ENCODE assay signal across 23 cellular contexts in genomic region chrX:11059923-11060322, GRCh38. TPM values are rescaled to one million over a fixed set of nuclear protein-coding genes. Genes with fewer than 3 reads are reported as not detected.
A peak's percentile ranks its signal among the peaks of the same experiment; 100 is the strongest.
DNase-seq lines count a peak whose midpoint lies in the region; FAIRE-seq and TF ChIP-seq lines count a peak whose summit lies in the region.
"Had no signal": no experiment of that assay in that cellular context is flagged by ENCODE, and none has a peak within 500 bp of the region (broad histone marks: within the 10 kb centered on the region; RNA-seq: fewer than 3 reads in every experiment).

No MANE protein-coding gene starts in this region.

- BruUV-seq in mammary epithelial cell (replicated peaks; lab: Mats Ljungman, UMichigan) = no TSS peak

- no peak overlapping the region for H3K4me2 ChIP-seq in mammary epithelial cell (ENCODE audit: insufficient read depth, low read depth, low read length)

- no peaks in the 10 kb centered on the region for H3K36me3 ChIP-seq in mammary epithelial cell (ENCODE audit: insufficient read depth, low read length)
- no peaks in the 10 kb centered on the region for H3K36me3 ChIP-seq in breast epithelium
- no peaks in the 10 kb centered on the region for H3K36me3 ChIP-seq in colonic mucosa
- H3K36me3 ChIP-seq: ascending aorta, BE2C, sigmoid colon, stomach, upper lobe of left lung had no signal

- intact Hi-C loops in mammary epithelial cell (cut with micrococcal nuclease) = no loop called here
- intact Hi-C loops in breast epithelium (cut with DNase I; ENCODE audit: low total_unique reads) = loop anchor here (5.0 kb wide), 1 partner anchor 943 kb away; no protein-coding TSS in a partner anchor
- intact Hi-C loops in colonic mucosa (cut with DNase I) = no loop called here

- no peaks in the 10 kb centered on the region for H3K79me2 ChIP-seq in mammary epithelial cell (ENCODE audit: insufficient read depth, low read length)
- H3K79me2 ChIP-seq: parathyroid adenoma had no signal

- no peak for FAIRE-seq in frontal cortex (lab: Jason Lieb, UNC)
- FAIRE-seq: H54 had no signal

- CTCF ChIA-PET in mammary epithelial cell (lab: Charles Lee; ENCODE audit: low non-redundant PET) (no interaction called here), RWPE1 (lab: Yijun Ruan, JAX) (no interaction called here)

- TF ChIP-seq CTCF in mammary epithelial cell (conservative IDR thresholded peaks at IDR 0.05 in 1 of 2, IDR thresholded peaks at IDR 0.05 in 1 of 2; ENCODE audit: extremely low read depth in 1 of 2, insufficient read depth in 1 of 2, low read depth in 1 of 2, low read length in 2 of 2) = no peak
- TF ChIP-seq CTCF in breast epithelium (IDR thresholded peaks at IDR 0.05) = no peak
- no peak for TF ChIP-seq CTCF in RWPE1 (conservative IDR thresholded peaks at IDR 0.05; ENCODE audit: low read depth)
- TF ChIP-seq CTCF in fibroblast of the aortic adventitia (IDR thresholded peaks at IDR 0.05; ENCODE audit: insufficient read depth, low read length) = no peak
- no peak for TF ChIP-seq CTCF in colonic mucosa (IDR thresholded peaks at IDR 0.05)

- POLR2A ChIA-PET in RWPE1 (lab: Yijun Ruan, JAX; ENCODE audit: low non-redundant PET) = no interaction called here

- TF ChIP-seq POLR2A in breast epithelium (IDR thresholded peaks at IDR 0.05) = no peak

- H3K9me3 ChIP-seq in mammary epithelial cell (replicated peaks; ENCODE audit: insufficient read depth, low read length) (no peaks in the 10 kb centered on the region), breast epithelium (no peaks in the 10 kb centered on the region), colonic mucosa (no peaks in the 10 kb centered on the region)
- H3K9me3 ChIP-seq: ascending aorta, BE2C, sigmoid colon, stomach, upper lobe of left lung had no signal

- dilution Hi-C loops in mammary epithelial cell (cut with HindIII; ENCODE audit: low sequenced_read_pairs) = no loop called here

- H3K4me3 ChIP-seq in mammary epithelial cell (replicated peaks in 1 of 3; ENCODE audit: insufficient read depth in 1 of 3, low read depth in 2 of 3, low read length in 3 of 3) = no peak overlapping the region
- H3K4me3 ChIP-seq in breast epithelium = no peak overlapping the region
- H3K4me3 ChIP-seq in fibroblast of the aortic adventitia (ENCODE audit: low read depth, low read length) = no peak overlapping the region
- H3K4me3 ChIP-seq in colonic mucosa = no peak overlapping the region
- H3K4me3 ChIP-seq: ascending aorta, sigmoid colon, stomach, upper lobe of left lung had no signal

- H3K27me3 ChIP-seq in mammary epithelial cell (ENCODE audit: insufficient read depth, low read length) = no peaks in the 10 kb centered on the region
- peaks cover 0 to 4% of the 10 kb centered on the region in 2 donors for H3K27me3 ChIP-seq in breast epithelium
- no peaks in the 10 kb centered on the region for H3K27me3 ChIP-seq in colonic mucosa
- H3K27me3 ChIP-seq: ascending aorta, BE2C, sigmoid colon, stomach, upper lobe of left lung had no signal

- in situ Hi-C loops in mammary epithelial cell (cut with MboI; ENCODE audit: low sequenced_read_pairs in 2 of 2) = no loop called here

- H3K4me1 ChIP-seq in mammary epithelial cell (ENCODE audit: insufficient read depth, low read length) = peaks cover 4% of the 10 kb centered on the region
- no peaks in the 10 kb centered on the region for H3K4me1 ChIP-seq in breast epithelium
- H3K4me1 ChIP-seq in colonic mucosa = no peaks in the 10 kb centered on the region
- H3K4me1 ChIP-seq: ascending aorta, BE2C, sigmoid colon, stomach, upper lobe of left lung had no signal

- H3K27ac ChIP-seq in mammary epithelial cell (ENCODE audit: insufficient read depth, low read depth, low read length) (no peak overlapping the region), breast epithelium (no peak overlapping the region), RWPE1 (no peak overlapping the region), colonic mucosa (no peak overlapping the region)
- H3K27ac ChIP-seq: ascending aorta, parathyroid adenoma, sigmoid colon, stomach, upper lobe of left lung had no signal

- H3K9ac ChIP-seq in mammary epithelial cell (ENCODE audit: insufficient read depth, low read length) = no peak overlapping the region
- H3K9ac ChIP-seq in colonic mucosa (ENCODE audit: low read depth in 2 of 2, low read length in 2 of 2) = no peak overlapping the region
- H3K9ac ChIP-seq: parathyroid adenoma had no signal

- peak; percentile 76 for DNase-seq in mammary epithelial cell
- DNase-seq in breast epithelium (ENCODE audit: low spot score in 2 of 2) = no peak
- DNase-seq in RWPE1 (ENCODE audit: low spot score) = peak; percentile 64
- DNase-seq in fibroblast of the aortic adventitia (ENCODE audit: low read depth) = peak; percentile 14
- no peak for DNase-seq in colonic mucosa
- DNase-seq in NCI-H1092 (lab: John Stamatoyannopoulos, UW) = no peak
- DNase-seq in frontal cortex (ENCODE audit: low spot score in 2 of 2) = no peak
- no peak for DNase-seq in activated T-cell treated with anti-CD3 and anti-CD28 coated beads, Interleukin-2, amount 50 U/mL, for 48 hours
- DNase-seq: 8988T; activated CD4-positive, alpha-beta T cell treated with anti-CD3 and anti-CD28 coated beads, Interleukin-2, amount 50 U/mL, for 48 hours; activated naive CD4-positive, alpha-beta T cell treated with Interleukin-2 at 50 U/mL for 16 hours; BE2C; Calu3; effector memory CD8-positive, alpha-beta T cell; GDM1; natural killer cell; NCI-H2029; sigmoid colon; stomach; upper lobe of left lung had no signal

- H4K20me1 ChIP-seq in mammary epithelial cell (ENCODE audit: insufficient read depth, low read length) = no peaks in the 10 kb centered on the region

- no peak overlapping the region for H2AFZ ChIP-seq in mammary epithelial cell (ENCODE audit: low read depth, low read length)

- 45% methylated on average over 2 of the region's 2 CpGs for WGBS in mammary epithelial cell (ENCODE audit: low coverage, missing lambda C conversion rate)

RNA-seq across cellular contexts. Expression of gene HCCS, which starts 51.2 kb away (rescaled TPM):
- total RNA-seq in mammary epithelial cell = 10 to 100 TPM; 25.8 to 42.2 TPM
- polyA plus RNA-seq in mammary epithelial cell = 29.2 TPM
- polyA minus RNA-seq in mammary epithelial cell = 17.0 TPM
- total RNA-seq in breast epithelium = 1 to 10 TPM; 7.9 to 9.4 (median 8.9) TPM
- total RNA-seq in fibroblast of the aortic adventitia (ENCODE audit: low replicate concordance) = 4.7 and 24.5 TPM in 2 replicates
- 10 to 100 TPM; 35.7 to 43.7 TPM for total RNA-seq in colonic mucosa
- total RNA-seq in frontal cortex = 15.1 TPM

Comparison
In these comparisons a context has a peak if more than half of its experiments do, and no peak if none do; other contexts are left out.
1. DNase-seq: peak in mammary epithelial cell (single experiment), RWPE1 (single experiment) and fibroblast of the aortic adventitia (single experiment); none in breast epithelium (0 of 2), colonic mucosa (single experiment), NCI-H1092 (single experiment), frontal cortex (0 of 2) and activated T-cell treated with anti-CD3 and anti-CD28 coated beads, Interleukin-2, amount 50 U/mL, for 48 hours (0 of 2).